In genomic region chr2:195998070-195998469, GRCh38 we compare ENCODE assay signal across 8 cellular contexts.
"Had no signal": no experiment of that assay in that cellular context is flagged by ENCODE, and none has a peak within 500 bp of the region (broad histone marks: within the 10 kb centered on the region; RNA-seq: fewer than 3 reads in every experiment).

No MANE protein-coding gene starts in this region.

- H3K4me3 Mint-ChIP-seq: IgD-negative memory B cell had no signal

- H3K27ac ChIP-seq: HL-60, KMS-11 had no signal

- ATAC-seq: HepG2, K562 had no signal

- H3K27ac Mint-ChIP-seq: IgD-negative memory B cell had no signal

- H3K4me3 ChIP-seq: K562 had no signal

- H3K27me3 Mint-ChIP-seq: IgD-negative memory B cell had no signal

- DNase-seq: IMR-90, KBM-7, KG1 had no signal

- H3K4me1 Mint-ChIP-seq: IgD-negative memory B cell had no signal
